10 cellular contexts compared by ENCODE assay signal in genomic region chr18:53909668-53910067, GRCh38.
A peak's percentile ranks its signal among the peaks of the same experiment; 100 is the strongest.
DNase-seq lines count a peak whose midpoint lies in the region; ATAC-seq and TF ChIP-seq lines count a peak whose summit lies in the region.
"Had no signal": no experiment of that assay in that cellular context is flagged by ENCODE, and none has a peak within 500 bp of the region (broad histone marks: within the 10 kb centered on the region; RNA-seq: fewer than 3 reads in every experiment).

No MANE protein-coding gene starts in this region.

- in situ Hi-C loops in GM13977 (cut with MboI; ENCODE audit: low pct_unique_long_range_greater_than_20kb, low sequenced_read_pairs, unreplicated experiment) = no loop called here

- peak; percentile 82 for ATAC-seq in HG03159 (IDR thresholded peaks at IDR 0.05; ENCODE audit: unreplicated experiment)

- H3K4ac ChIP-seq in mesendoderm (ENCODE audit: low read depth, low read length) = no peak overlapping the region

- WGBS in mesendoderm (ENCODE audit: extremely low coverage, insufficient coverage, low lambda C conversion rate) = no CpG with 5 or more reads among the region's 4 CpGs

- no peak overlapping the region for H2BK15ac ChIP-seq in mesendoderm (replicated peaks; ENCODE audit: low read depth)

- H3K36me3 ChIP-seq in WERI-Rb-1 = no peaks in the 10 kb centered on the region
- H3K36me3 ChIP-seq in mesendoderm (ENCODE audit: control insufficient read depth, insufficient read depth, low read length) = no peaks in the 10 kb centered on the region

- no peak overlapping the region for H3K9ac ChIP-seq in mesendoderm (ENCODE audit: low read length)

- H3K4me3 Mint-ChIP-seq in mesothelial cell of epicardium = no peak overlapping the region
- H3K4me3 Mint-ChIP-seq: T-helper 1 cell treated with Interleukin-12 subunit alpha and Interleukin-12 subunit beta and Interleukin-4 antibody, amounts not matched to agents 30 μg/mL and 1 μg/mL, for 36 hours had no signal

- H3K4me1 ChIP-seq in mesendoderm (ENCODE audit: control insufficient read depth, low read depth, low read length) = no peaks in the 10 kb centered on the region

- H2AK5ac ChIP-seq in mesendoderm (ENCODE audit: low read length) = no peak overlapping the region

- H3K9me3 ChIP-seq in WERI-Rb-1 (ENCODE audit: severe bottlenecking) = no peaks in the 10 kb centered on the region

- H2BK5ac ChIP-seq in mesendoderm (ENCODE audit: low read length) = no peak overlapping the region

- no peak overlapping the region for H4K5ac ChIP-seq in mesendoderm (ENCODE audit: low read length)

- H4K8ac ChIP-seq in mesendoderm (ENCODE audit: low read depth, low read length) = no peak overlapping the region

- H3K4me1 Mint-ChIP-seq in mesothelial cell of epicardium = no peaks in the 10 kb centered on the region

- no peak overlapping the region for H3K56ac ChIP-seq in mesendoderm (ENCODE audit: low read length)

- no peak overlapping the region for H3K18ac ChIP-seq in mesendoderm (ENCODE audit: low read length)

- no peak overlapping the region for H3K4me2 ChIP-seq in mesendoderm (ENCODE audit: low read length)

- H3K36me3 Mint-ChIP-seq in mesothelial cell of epicardium = no peaks in the 10 kb centered on the region

- H3K4me3 ChIP-seq in WERI-Rb-1 (ENCODE audit: low read depth, low read length) (no peak overlapping the region), mesendoderm (ENCODE audit: low read length) (no peak overlapping the region)

- H3K79me1 ChIP-seq in mesendoderm (ENCODE audit: low read length) = no peaks in the 10 kb centered on the region

- H3K27me3 Mint-ChIP-seq in mesothelial cell of epicardium (ENCODE audit: low read depth) = no peaks in the 10 kb centered on the region

- no peak overlapping the region for H2BK120ac ChIP-seq in mesendoderm (ENCODE audit: low read depth, low read length)

- H3K9me3 Mint-ChIP-seq in mesothelial cell of epicardium = peaks cover under 1% of the 10 kb centered on the region
- H3K9me3 Mint-ChIP-seq: T-helper 1 cell treated with Interleukin-12 subunit alpha and Interleukin-12 subunit beta and Interleukin-4 antibody, amounts not matched to agents 30 μg/mL and 1 μg/mL, for 36 hours had no signal

- peak; percentile 9 for DNase-seq in activated CD4-positive, alpha-beta T cell treated with anti-CD3 and anti-CD28 coated beads for 48 hours
- no peak for DNase-seq in activated CD4-positive, alpha-beta T cell treated with anti-CD3 and anti-CD28 coated beads, Interleukin-2, amount 50 U/mL, for 1 hour
- DNase-seq in WERI-Rb-1 (peak; percentile 44), mesendoderm (peak; percentile 92), epidermal melanocyte (ENCODE audit: insufficient read length, low spot score) (no peak), mesothelial cell of epicardium (ENCODE audit: low spot score in 2 of 2, unreplicated experiment in 2 of 2) (no peak), GM13977 (ENCODE audit: low spot score) (no peak)
- DNase-seq: DMS79 had no signal

- peaks cover 74% of the 10 kb centered on the region for H3K27me3 ChIP-seq in WERI-Rb-1 (ENCODE audit: insufficient read depth, low read depth, severe bottlenecking)
- no peaks in the 10 kb centered on the region for H3K27me3 ChIP-seq in mesendoderm (ENCODE audit: insufficient read depth, low read length, poor library complexity)

- H3K23ac ChIP-seq in mesendoderm (ENCODE audit: low read length) = no peak overlapping the region

- TF ChIP-seq CTCF in WERI-Rb-1 (IDR thresholded peaks at IDR 0.05; ENCODE audit: low read depth, low read length) (peak; percentile 64), mesothelial cell of epicardium (IDR thresholded peaks at IDR 0.05; ENCODE audit: unreplicated experiment) (no peak), GM13977 (IDR thresholded peaks at IDR 0.05; ENCODE audit: extremely low read depth, insufficient read depth, missing control alignments) (no peak)

- H3K27ac ChIP-seq in WERI-Rb-1 (no peak overlapping the region), mesendoderm (ENCODE audit: low read depth, low read length) (no peak overlapping the region)

- no peaks in the 10 kb centered on the region for H3K79me2 ChIP-seq in mesendoderm (ENCODE audit: control insufficient read depth, insufficient read depth, low read length)

- H3K27ac Mint-ChIP-seq in mesothelial cell of epicardium = no peak overlapping the region
- H3K27ac Mint-ChIP-seq: T-helper 1 cell treated with Interleukin-12 subunit alpha and Interleukin-12 subunit beta and Interleukin-4 antibody, amounts not matched to agents 30 μg/mL and 1 μg/mL, for 36 hours had no signal

Comparison
In these comparisons a context has a peak if more than half of its experiments do, and no peak if none do; other contexts are left out.
1. DNase-seq: peak in activated CD4-positive, alpha-beta T cell treated with anti-CD3 and anti-CD28 coated beads for 48 hours (single experiment), WERI-Rb-1 (single experiment) and mesendoderm (single experiment); none in activated CD4-positive, alpha-beta T cell treated with anti-CD3 and anti-CD28 coated beads, Interleukin-2, amount 50 U/mL, for 1 hour (single experiment), epidermal melanocyte (single experiment), mesothelial cell of epicardium (0 of 2) and GM13977 (single experiment).